In genomic region chr18:48422947-48423378, GRCh38 we compare ENCODE assay signal across 22 cellular contexts. TPM values are rescaled to one million over a fixed set of nuclear protein-coding genes. Genes with fewer than 3 reads are reported as not detected.
DNase-seq lines count a peak whose midpoint lies in the region; ATAC-seq and TF ChIP-seq lines count a peak whose summit lies in the region.
"Had no signal": no experiment of that assay in that cellular context is flagged by ENCODE, and none has a peak within 500 bp of the region (broad histone marks: within the 10 kb centered on the region; RNA-seq: fewer than 3 reads in every experiment).

No MANE protein-coding gene starts in this region.

- no peaks in the 10 kb centered on the region for H3K79me1 ChIP-seq in neuronal stem cell (ENCODE audit: low read depth, low read length)

- no peak overlapping the region for H2BK120ac ChIP-seq in neuronal stem cell (ENCODE audit: low read depth, low read length)

- TF ChIP-seq CTCF in HCT116 (IDR thresholded peaks at IDR 0.05 in 2 of 3, conservative IDR thresholded peaks at IDR 0.05 in 1 of 3; ENCODE audit: borderline replicate concordance in 1 of 3, insufficient read depth in 1 of 3, low read depth in 2 of 3, low read length in 2 of 3): no peak
- no peak for TF ChIP-seq CTCF in activated CD8-positive, alpha-beta T cell treated with anti-CD3 and anti-CD28 coated beads for 36 hours (IDR thresholded peaks at IDR 0.05)

- peak overlapping the region; percentile 76 for H2AFZ ChIP-seq in HCT116 (ENCODE audit: low read depth, low read length, poor library complexity, severe bottlenecking)
- H2AFZ ChIP-seq in neuronal stem cell (ENCODE audit: low read length): no peak overlapping the region

- no peak overlapping the region for H2AK5ac ChIP-seq in neuronal stem cell (ENCODE audit: low read depth, low read length)

- RAD21 ChIA-PET in HCT116 (lab: Charles Lee; ENCODE audit: low non-redundant PET in 1 of 2, low total read pairs in 2 of 2, uncharacterized antibody in 2 of 2, unreplicated experiment in 2 of 2): no interaction called here

- DNase-seq in HCT116 (ENCODE audit: low read depth, low spot score) (no peak), SK-MEL-5 (ENCODE audit: low read depth, low spot score) (peak; percentile 1), neuronal stem cell (ENCODE audit: low spot score) (no peak)
- no peak for DNase-seq in activated CD8-positive, alpha-beta T cell treated with anti-CD3 and anti-CD28 coated beads for 36 hours
- DNase-seq: activated naive CD4-positive, alpha-beta T cell treated with anti-CD3 and anti-CD28 coated beads, Interleukin-2, amount 10 ng/mL, durations not matched to agents 7 days and 5 days; activated T-cell treated with anti-CD3 and anti-CD28 coated beads, Interleukin-2, amount 50 U/mL, for 72 hours; caudate nucleus; dermis blood vessel endothelial cell; DMS79; GOT3; left cardiac atrium; NCI-H1694 treated with DMSO at 0.1 percent for 48 hours; spleen; stimulated activated CD4-positive, alpha-beta T cell treated with anti-CD3 and anti-CD28 coated beads, Interleukin-4, amount 100 ng/mL, for 24 hours; T-helper 9 cell had no signal

- TF ChIP-seq POLR2A in HCT116 (IDR thresholded peaks at IDR 0.05; ENCODE audit: borderline replicate concordance, extremely low read depth, insufficient read depth, insufficient read length): no peak

- peak overlapping the region; percentile 57 for H3K4me2 ChIP-seq in HCT116 (ENCODE audit: low read length)
- peak overlapping the region; percentile 34 for H3K4me2 ChIP-seq in neuronal stem cell (ENCODE audit: insufficient read depth, low read length, poor library complexity, severe bottlenecking)

- H3K4me3 ChIP-seq in HCT116 (replicated peaks in 1 of 2; ENCODE audit: low read depth in 1 of 2, low read length in 2 of 2) (no peak overlapping the region), iPS-18c (ENCODE audit: insufficient read depth, low read depth, low read length) (peak overlapping the region; percentile 38; the same call in 1 of the 2 replicates), neuronal stem cell (ENCODE audit: low read length in 2 of 2) (no peak overlapping the region)
- H3K4me3 ChIP-seq: SK-N-MC, spleen, tibial nerve had no signal

- peaks cover 55% of the 10 kb centered on the region for H3K27me3 Mint-ChIP-seq in activated CD8-positive, alpha-beta T cell treated with anti-CD3 and anti-CD28 coated beads for 36 hours

- no CpG with 5 or more reads among the region's 12 CpGs for WGBS in neuronal stem cell (ENCODE audit: extremely low coverage in 2 of 2, insufficient read length in 2 of 2, insufficient replicate concordance in 1 of 2), 2 donors

- H3K27me3 ChIP-seq in HCT116 (ENCODE audit: insufficient read depth, low read length) (peaks cover 4% of the 10 kb centered on the region; the same call in 1 of the 2 replicates), neuronal stem cell (ENCODE audit: control insufficient read depth in 3 of 3, insufficient read depth in 3 of 3, low read depth in 1 of 3, low read length in 3 of 3) (peaks cover 0 to 18% (median 5%) of the 10 kb centered on the region in 3 experiments)

- no peak overlapping the region for H2BK5ac ChIP-seq in neuronal stem cell (ENCODE audit: low read length)

- in situ Hi-C loops in SK-MEL-5 (cut with HindIII; ENCODE audit: low pct_unique_long_range_greater_than_20kb, low sequenced_read_pairs): no loop called here

- H2BK15ac ChIP-seq in neuronal stem cell (ENCODE audit: low read length): no peak overlapping the region

- H4K8ac ChIP-seq in neuronal stem cell (ENCODE audit: low read depth, low read length): no peak overlapping the region

- peaks cover 5% of the 10 kb centered on the region for H3K9me3 Mint-ChIP-seq in activated CD8-positive, alpha-beta T cell treated with anti-CD3 and anti-CD28 coated beads for 36 hours
- H3K9me3 Mint-ChIP-seq: activated naive CD4-positive, alpha-beta T cell treated with anti-CD3 and anti-CD28 coated beads, Interleukin-2, amount 10 ng/mL, durations not matched to agents 7 days and 5 days; activated T-cell treated with anti-CD3 and anti-CD28 coated beads, Interleukin-2, amount 50 U/mL, for 72 hours; stimulated activated naive CD8-positive, alpha-beta T cell treated with anti-CD3 and anti-CD28 coated beads, Interleukin-15, Interleukin-2, amounts not matched to agents 100 ng/mL and 50 ng/mL, for 24 hours had no signal

- TF ChIP-seq RAD21 in HCT116 (IDR thresholded peaks at IDR 0.05; ENCODE audit: low read depth): no peak

- H3K4me1 ChIP-seq in HCT116 (ENCODE audit: control insufficient read depth in 1 of 2, insufficient read depth in 2 of 2, low read length in 2 of 2): peaks cover 0 to 9% of the 10 kb centered on the region in 2 experiments; a peak in 2 of 4 replicates
- H3K4me1 ChIP-seq in neuronal stem cell (ENCODE audit: control insufficient read depth in 2 of 2, insufficient read depth in 1 of 2, low read depth in 1 of 2, low read length in 2 of 2): peaks cover 0 to 1% of the 10 kb centered on the region in 2 donors
- H3K4me1 ChIP-seq: spleen had no signal

- H4K91ac ChIP-seq in neuronal stem cell (ENCODE audit: low read depth, low read length, poor library complexity): no peak overlapping the region

- H3K4me1 Mint-ChIP-seq in activated CD8-positive, alpha-beta T cell treated with anti-CD3 and anti-CD28 coated beads for 36 hours (ENCODE audit: low read depth): peaks cover 2% of the 10 kb centered on the region

- H3K4ac ChIP-seq in neuronal stem cell (ENCODE audit: low read length): no peak overlapping the region

- no TSS peak for BruUV-seq in HCT116 (replicated peaks; lab: Mats Ljungman, UMichigan)

- no peak overlapping the region for H3K23ac ChIP-seq in neuronal stem cell (ENCODE audit: low read depth, low read length, poor library complexity)

- H3K9me2 ChIP-seq in HCT116 (ENCODE audit: insufficient read depth): no peaks in the 10 kb centered on the region

- POLR2A ChIA-PET in HCT116 (lab: Charles Lee): no interaction called here
- POLR2A ChIA-PET in activated CD8-positive, alpha-beta T cell treated with anti-CD3 and anti-CD28 coated beads for 36 hours (lab: Charles Lee): interaction anchor here (0.6 kb wide), 1 partner anchor 210 kb away, joined by 3 read pairs; no protein-coding TSS in a partner anchor

- H3K27ac ChIP-seq in HCT116 (ENCODE audit: low read depth, low read length) (no peak overlapping the region), neuronal stem cell (replicated peaks; ENCODE audit: low read length) (no peak overlapping the region)
- H3K27ac ChIP-seq: SK-N-MC, spleen, tibial nerve had no signal

- H2BK12ac ChIP-seq in neuronal stem cell (ENCODE audit: low read length): no peak overlapping the region

- no peaks in the 10 kb centered on the region for H4K20me1 ChIP-seq in HCT116 (ENCODE audit: insufficient read depth)

- H3K14ac ChIP-seq in neuronal stem cell (ENCODE audit: low read length): no peak overlapping the region

- intact Hi-C loops in HCT116 (cut with micrococcal nuclease): no loop called here
- intact Hi-C loops in activated CD8-positive, alpha-beta T cell treated with anti-CD3 and anti-CD28 coated beads for 36 hours (cut with micrococcal nuclease): no loop called here

- H3K36me3 Mint-ChIP-seq in activated CD8-positive, alpha-beta T cell treated with anti-CD3 and anti-CD28 coated beads for 36 hours (ENCODE audit: low read depth): no peaks in the 10 kb centered on the region
- H3K36me3 Mint-ChIP-seq: activated naive CD4-positive, alpha-beta T cell treated with anti-CD3 and anti-CD28 coated beads, Interleukin-2, amount 10 ng/mL, durations not matched to agents 7 days and 5 days had no signal

- H3K18ac ChIP-seq in neuronal stem cell (ENCODE audit: low read length): no peak overlapping the region

- H3K9me3 ChIP-seq in HCT116 (ENCODE audit: control insufficient read depth in 1 of 2, insufficient read depth in 1 of 2, low read depth in 1 of 2, low read length in 2 of 2): no peaks in the 10 kb centered on the region
- H3K9me3 ChIP-seq in iPS-18c (ENCODE audit: control insufficient read depth, insufficient read depth, low read length): no peaks in the 10 kb centered on the region
- H3K9me3 ChIP-seq in neuronal stem cell (replicated peaks in 1 of 2; ENCODE audit: control insufficient read depth in 2 of 2, insufficient read depth in 1 of 2, low read depth in 1 of 2, low read length in 2 of 2): no peaks in the 10 kb centered on the region
- H3K9me3 ChIP-seq: tibial nerve had no signal

- CTCF ChIA-PET in HCT116 (lab: Charles Lee): no interaction called here
- CTCF ChIA-PET in activated CD8-positive, alpha-beta T cell treated with anti-CD3 and anti-CD28 coated beads for 36 hours (lab: Charles Lee): interaction anchor here (1.7 kb wide), 1 partner anchor 22 kb away, joined by 7 read pairs; no protein-coding TSS in a partner anchor

- no peak overlapping the region for H3K4me3 Mint-ChIP-seq in activated CD8-positive, alpha-beta T cell treated with anti-CD3 and anti-CD28 coated beads for 36 hours
- H3K4me3 Mint-ChIP-seq: activated naive CD4-positive, alpha-beta T cell treated with anti-CD3 and anti-CD28 coated beads, Interleukin-2, amount 10 ng/mL, durations not matched to agents 7 days and 5 days; activated T-cell treated with anti-CD3 and anti-CD28 coated beads, Interleukin-2, amount 50 U/mL, for 72 hours; stimulated activated naive CD8-positive, alpha-beta T cell treated with anti-CD3 and anti-CD28 coated beads, Interleukin-15, Interleukin-2, amounts not matched to agents 100 ng/mL and 50 ng/mL, for 24 hours had no signal

- ATAC-seq in HCT116: peak; percentile 67
- no peak for ATAC-seq in HG03378 (IDR thresholded peaks at IDR 0.05; ENCODE audit: unreplicated experiment)
- ATAC-seq in activated CD8-positive, alpha-beta T cell treated with anti-CD3 and anti-CD28 coated beads for 36 hours: no peak
- ATAC-seq in HG03108 (IDR thresholded peaks at IDR 0.05; ENCODE audit: unreplicated experiment): no peak
- ATAC-seq: activated T-cell treated with anti-CD3 and anti-CD28 coated beads, Interleukin-2, amount 50 U/mL, for 72 hours; left cardiac atrium had no signal

- H3K36me3 ChIP-seq in HCT116 (ENCODE audit: control insufficient read depth in 1 of 2, insufficient read depth in 2 of 2, low read length in 2 of 2) (no peaks in the 10 kb centered on the region), neuronal stem cell (replicated peaks in 1 of 2; ENCODE audit: control insufficient read depth in 2 of 2, insufficient read depth in 2 of 2, low read length in 2 of 2) (no peaks in the 10 kb centered on the region)
- H3K36me3 ChIP-seq: spleen, tibial nerve had no signal

- no peaks in the 10 kb centered on the region for H3K79me2 ChIP-seq in HCT116 (ENCODE audit: insufficient read depth, low read length)

- H3K27ac Mint-ChIP-seq in activated CD8-positive, alpha-beta T cell treated with anti-CD3 and anti-CD28 coated beads for 36 hours: no peak overlapping the region
- H3K27ac Mint-ChIP-seq: activated naive CD4-positive, alpha-beta T cell treated with anti-CD3 and anti-CD28 coated beads, Interleukin-2, amount 10 ng/mL, durations not matched to agents 7 days and 5 days; activated T-cell treated with anti-CD3 and anti-CD28 coated beads, Interleukin-2, amount 50 U/mL, for 72 hours; stimulated activated naive CD8-positive, alpha-beta T cell treated with anti-CD3 and anti-CD28 coated beads, Interleukin-15, Interleukin-2, amounts not matched to agents 100 ng/mL and 50 ng/mL, for 24 hours had no signal

- H3K9ac ChIP-seq in HCT116 (ENCODE audit: low read length) (no peak overlapping the region), neuronal stem cell (ENCODE audit: low read depth, low read length, poor library complexity) (no peak overlapping the region)

RNA-seq across cellular contexts. Expression of gene ZBTB7C, which starts 13.8 kb away (rescaled TPM):
- 0.37 TPM for total RNA-seq in HCT116 (2021; ENCODE audit: unreplicated experiment)
- 0.20 and 0.36 TPM in 2 replicates for polyA plus RNA-seq in HCT116 (2012)
- 0.16 TPM in 1 of 2 replicates, not detected in the other for total RNA-seq in SK-MEL-5 (2014; rRNA removed; shearing (Covaris generic))
- 0.02 TPM in 1 of 2 replicates, not detected in the other for polyA plus RNA-seq in SK-MEL-5 (2015; cell fraction: cytosol; rRNA removed)
- not detected in 2 replicates for polyA plus RNA-seq in SK-MEL-5 (2015; cell fraction: nucleus; rRNA removed)
- 2.0 TPM for polyA plus RNA-seq in neuronal stem cell (2013, experiment 1 of 2)
- polyA plus RNA-seq in neuronal stem cell (2013, experiment 2 of 2): 1.9 TPM
- total RNA-seq in activated CD8-positive, alpha-beta T cell treated with anti-CD3 and anti-CD28 coated beads for 36 hours: not detected
- total RNA-seq: dermis blood vessel endothelial cell, mononuclear cell had no signal
